In genomic region chr13:106565127-106565775, GRCh38 we compare ENCODE assay signal across 10 cellular contexts. TPM values are rescaled to one million over a fixed set of nuclear protein-coding genes. Genes with fewer than 3 reads are reported as not detected.
DNase-seq lines count a peak whose midpoint lies in the region; ATAC-seq and TF ChIP-seq lines count a peak whose summit lies in the region.
"Had no signal": no experiment of that assay in that cellular context is flagged by ENCODE, and none has a peak within 500 bp of the region (broad histone marks: within the 10 kb centered on the region; RNA-seq: fewer than 3 reads in every experiment).

No MANE protein-coding gene starts in this region.

- H3K27me3 Mint-ChIP-seq in T-helper 2 cell treated with Interferon-gamma antibody and Interleukin-4, amounts not matched to agents 5 μg/mL and 100 μg/mL, for 36 hours (ENCODE audit: low read depth) = no peaks in the 10 kb centered on the region
- H3K27me3 Mint-ChIP-seq in stimulated activated naive B cell treated with anti-CD40 and anti-IgM and Interleukin-4, amounts not matched to agents 10 μg/mL and 1 μg/mL and 100 μg/mL, for 72 hours = no peaks in the 10 kb centered on the region

- intact Hi-C loops in PC-9 (cut with micrococcal nuclease; ENCODE audit: unreplicated experiment) = loop anchor here (10.0 kb wide), 1 partner anchor 200 kb away; no protein-coding TSS in a partner anchor

- peaks cover 4% of the 10 kb centered on the region; the same call in 1 of the 2 replicates for H3F3A ChIP-seq in PC-9 (ENCODE audit: insufficient read depth, low read depth)

- no TSS peak for BruUV-seq in PC-9 (replicated peaks; lab: Mats Ljungman, UMichigan)

- no peak for ATAC-seq in stimulated activated naive B cell treated with anti-CD40 and anti-IgM and Interleukin-4, amounts not matched to agents 10 μg/mL and 1 μg/mL and 100 μg/mL, for 72 hours (replicated peaks)
- ATAC-seq in HG03439 (IDR thresholded peaks at IDR 0.05; ENCODE audit: unreplicated experiment) = no peak
- ATAC-seq in GM18873 (IDR thresholded peaks at IDR 0.05; ENCODE audit: low FRiP score, unreplicated experiment) = no peak

- peaks cover 22% of the 10 kb centered on the region for H3K36me3 Mint-ChIP-seq in T-helper 2 cell treated with Interferon-gamma antibody and Interleukin-4, amounts not matched to agents 5 μg/mL and 100 μg/mL, for 36 hours (ENCODE audit: low read depth)
- peaks cover 10 to 27% of the 10 kb centered on the region in 2 donors for H3K36me3 Mint-ChIP-seq in stimulated activated naive B cell treated with anti-CD40 and anti-IgM and Interleukin-4, amounts not matched to agents 10 μg/mL and 1 μg/mL and 100 μg/mL, for 72 hours

- H3K27me3 ChIP-seq in PC-9 (ENCODE audit: insufficient read depth, low read depth) (no peaks in the 10 kb centered on the region), fibroblast of lung (ENCODE audit: control insufficient read depth, insufficient read depth, low read length) (no peaks in the 10 kb centered on the region)

- H3K27ac ChIP-seq in PC-9 (0 out of 2 replicates have a peak overlapping the region, but pooled peaks have one; percentile 1), fibroblast of lung (ENCODE audit: insufficient read depth, low read length) (no peak overlapping the region)
- H3K27ac ChIP-seq: C4-2B had no signal

- H3K4me1 Mint-ChIP-seq in T-helper 2 cell treated with Interferon-gamma antibody and Interleukin-4, amounts not matched to agents 5 μg/mL and 100 μg/mL, for 36 hours (ENCODE audit: low read depth) = peaks cover 53% of the 10 kb centered on the region
- peaks cover 41 to 72% of the 10 kb centered on the region in 2 donors for H3K4me1 Mint-ChIP-seq in stimulated activated naive B cell treated with anti-CD40 and anti-IgM and Interleukin-4, amounts not matched to agents 10 μg/mL and 1 μg/mL and 100 μg/mL, for 72 hours

- no peak overlapping the region for H2AFZ ChIP-seq in PC-9
- H2AFZ ChIP-seq in fibroblast of lung (ENCODE audit: low read length) = no peak overlapping the region

- H3K4me3 Mint-ChIP-seq in T-helper 2 cell treated with Interferon-gamma antibody and Interleukin-4, amounts not matched to agents 5 μg/mL and 100 μg/mL, for 36 hours = peak overlapping the region; percentile 99
- H3K4me3 Mint-ChIP-seq in stimulated activated naive B cell treated with anti-CD40 and anti-IgM and Interleukin-4, amounts not matched to agents 10 μg/mL and 1 μg/mL and 100 μg/mL, for 72 hours = peak overlapping the region; percentile 37 to 97

- H3K9ac ChIP-seq in fibroblast of lung (ENCODE audit: insufficient read depth, low read length) = no peak overlapping the region

- H4K20me1 ChIP-seq in PC-9 (ENCODE audit: insufficient read depth) = peaks cover 67% of the 10 kb centered on the region
- peaks cover 7% of the 10 kb centered on the region for H4K20me1 ChIP-seq in fibroblast of lung (ENCODE audit: control insufficient read depth, extremely low read depth, insufficient read depth, low read length)

- H3K4me3 ChIP-seq in PC-9 = peak overlapping the region; percentile 69
- peak overlapping the region; percentile 65 to 97 (median 80) for H3K4me3 ChIP-seq in fibroblast of lung (replicated peaks in 1 of 4; ENCODE audit: control extremely low read depth in 1 of 4, insufficient read depth in 1 of 4, low read depth in 3 of 4, low read length in 4 of 4)

- H3K9me2 ChIP-seq in PC-9 (ENCODE audit: insufficient read depth) = no peaks in the 10 kb centered on the region

- TF ChIP-seq CTCF in PC-9 (conservative IDR thresholded peaks at IDR 0.05) (no peak), fibroblast of lung (conservative IDR thresholded peaks at IDR 0.05 in 1 of 2, IDR thresholded peaks at IDR 0.05 in 1 of 2; ENCODE audit: low read depth in 1 of 2, low read length in 2 of 2) (no peak)

- H3K36me3 ChIP-seq in PC-9 (ENCODE audit: low read depth) (no peaks in the 10 kb centered on the region), fibroblast of lung (ENCODE audit: control insufficient read depth, insufficient read depth, low read length) (no peaks in the 10 kb centered on the region)

- H3K9me3 ChIP-seq in PC-9 (ENCODE audit: insufficient read depth, low read depth) (no peaks in the 10 kb centered on the region), fibroblast of lung (ENCODE audit: control insufficient read depth, insufficient read depth, low read depth, low read length) (no peaks in the 10 kb centered on the region)

- peak overlapping the region; percentile 54 for H3K27ac Mint-ChIP-seq in T-helper 2 cell treated with Interferon-gamma antibody and Interleukin-4, amounts not matched to agents 5 μg/mL and 100 μg/mL, for 36 hours
- no peak overlapping the region for H3K27ac Mint-ChIP-seq in stimulated activated naive B cell treated with anti-CD40 and anti-IgM and Interleukin-4, amounts not matched to agents 10 μg/mL and 1 μg/mL and 100 μg/mL, for 72 hours

- CTCF ChIA-PET in PC-9 (lab: Charles Lee) = no interaction called here

- POLR2A ChIA-PET in PC-9 (lab: Charles Lee; ENCODE audit: unreplicated experiment) = interaction anchor here (0.5 kb wide), 1 partner anchor 347 kb away, joined by 11 read pairs; no protein-coding TSS in a partner anchor

- H3K4me2 ChIP-seq in PC-9 = peak overlapping the region; percentile 88
- peak overlapping the region; percentile 46 for H3K4me2 ChIP-seq in fibroblast of lung (ENCODE audit: extremely low read depth, insufficient read depth, low read length)

- H3K4me1 ChIP-seq in PC-9 (replicated peaks; ENCODE audit: insufficient read depth) = peaks cover 31% of the 10 kb centered on the region
- peaks cover 4% of the 10 kb centered on the region for H3K4me1 ChIP-seq in fibroblast of lung (ENCODE audit: control insufficient read depth, extremely low read depth, insufficient read depth, low read length)

- H3K79me2 ChIP-seq in PC-9 (ENCODE audit: low read depth) = peaks cover 76% of the 10 kb centered on the region
- peaks cover 75% of the 10 kb centered on the region for H3K79me2 ChIP-seq in fibroblast of lung (ENCODE audit: control insufficient read depth, insufficient read depth, low read length)

- no peak for DNase-seq in T-helper 2 cell treated with Interferon-gamma antibody and Interleukin-4, amounts not matched to agents 5 μg/mL and 100 μg/mL, for 36 hours (ENCODE audit: low spot score)
- DNase-seq in T-helper 2 cell (no peak), PC-9 (no peak), fibroblast of lung (ENCODE audit: low read depth in 2 of 2) (no peak), superior temporal gyrus (ENCODE audit: extremely low spot score) (no peak)
- DNase-seq in stimulated activated naive B cell treated with anti-CD40 and anti-IgM and Interleukin-4, amounts not matched to agents 10 μg/mL and 1 μg/mL and 100 μg/mL, for 72 hours = no peak
- DNase-seq: NCI-H2029 treated with DMSO at 0.1 percent for 48 hours had no signal

- no peaks in the 10 kb centered on the region for H3K9me3 Mint-ChIP-seq in T-helper 2 cell treated with Interferon-gamma antibody and Interleukin-4, amounts not matched to agents 5 μg/mL and 100 μg/mL, for 36 hours
- no peaks in the 10 kb centered on the region for H3K9me3 Mint-ChIP-seq in stimulated activated naive B cell treated with anti-CD40 and anti-IgM and Interleukin-4, amounts not matched to agents 10 μg/mL and 1 μg/mL and 100 μg/mL, for 72 hours

RNA-seq across cellular contexts. Expression of gene ARGLU1, which starts 2.7 kb away (rescaled TPM):
- total RNA-seq in PC-9 (2021) = 89.2 and 90.8 TPM in 2 replicates
- total RNA-seq in fibroblast of lung = 40.3 and 45.4 TPM in 2 replicates
- 38.0 and 45.6 TPM in 2 replicates for polyA plus RNA-seq in fibroblast of lung
- polyA plus RNA-seq in fibroblast of lung (2012) = 35.5 and 44.3 TPM in 2 replicates
- polyA minus RNA-seq in fibroblast of lung (ENCODE audit: low replicate concordance) = 0.67 and 0.94 TPM in 2 replicates

RNA-seq across cellular contexts. Expression of gene EFNB2, which starts 29.8 kb away (rescaled TPM):
- total RNA-seq in PC-9 (2021) = 13.4 and 17.5 TPM in 2 replicates
- 9.2 and 13.5 TPM in 2 replicates for total RNA-seq in fibroblast of lung
- polyA plus RNA-seq in fibroblast of lung = 20.0 and 28.3 TPM in 2 replicates
- 18.0 and 22.8 TPM in 2 replicates for polyA plus RNA-seq in fibroblast of lung (2012)
- 31.4 and 33.5 TPM in 2 replicates for polyA minus RNA-seq in fibroblast of lung (ENCODE audit: low replicate concordance)
